ENCODE assay signal across 15 cellular contexts in the genomic region with DNA sequence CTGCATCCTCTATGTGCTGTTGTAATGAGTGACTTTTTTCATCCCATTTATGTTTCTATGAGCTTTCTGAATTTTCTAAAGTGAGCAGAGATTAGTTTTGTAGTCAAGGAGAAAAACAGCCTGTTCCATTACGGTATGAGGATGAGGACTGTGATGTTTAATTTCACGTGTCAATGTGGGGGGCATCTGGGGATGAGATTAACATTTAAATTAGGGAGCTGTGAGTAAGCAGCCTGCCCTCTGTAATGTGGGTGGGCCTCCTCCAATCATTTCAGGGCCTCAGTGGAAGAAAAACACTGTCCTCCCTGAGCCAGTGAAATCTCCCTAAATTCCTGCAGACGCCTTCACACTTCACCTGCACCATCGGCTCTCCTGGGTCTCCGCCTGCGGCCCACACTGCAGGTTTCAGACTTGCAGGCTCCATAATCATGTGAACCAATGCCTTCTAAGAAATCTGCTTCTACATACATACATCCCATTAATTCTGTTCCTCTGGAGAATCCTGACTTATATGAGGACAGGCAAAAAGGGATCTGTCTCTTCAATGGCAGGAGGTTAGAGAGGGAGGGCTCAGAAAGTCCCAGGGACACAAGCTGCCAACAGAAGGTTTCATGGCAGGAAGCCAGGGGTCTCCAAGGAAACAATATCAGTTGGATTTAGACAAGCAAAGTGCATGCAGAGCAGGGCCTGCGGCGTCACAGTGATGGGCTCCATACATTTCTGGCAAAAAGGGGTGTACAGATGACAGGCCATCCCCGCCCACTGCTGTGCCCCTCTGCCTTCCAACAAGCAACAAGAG.
DNase-seq lines count a peak whose midpoint lies in the region; ATAC-seq and TF ChIP-seq lines count a peak whose summit lies in the region.
"Had no signal": no experiment of that assay in that cellular context is flagged by ENCODE, and none has a peak within 500 bp of the region (broad histone marks: within the 10 kb centered on the region; RNA-seq: fewer than 3 reads in every experiment).

No MANE protein-coding gene starts in this region.

- no peak overlapping the region for H3K27ac Mint-ChIP-seq in activated CD4-positive, alpha-beta T cell treated with anti-CD3 and anti-CD28 coated beads, Interleukin-2, amount 10 ng/mL, durations not matched to agents 7 days and 5 days
- H3K27ac Mint-ChIP-seq: activated naive CD8-positive, alpha-beta T cell treated with anti-CD3 and anti-CD28 coated beads for 36 hours; progenitor cell of endocrine pancreas had no signal

- H3K4me1 ChIP-seq in SJCRH30 (peaks cover 11% of the 10 kb centered on the region), heart left ventricle (peaks cover 0 to 45% (median 23%) of the 10 kb centered on the region in 12 donors), testis (peaks cover 10% of the 10 kb centered on the region)

- WGBS in heart left ventricle, 4 donors = 66 to 70% (median 70%) methylated on average over 9 of the region's 9 CpGs
- 54 to 60% methylated on average over 9 of the region's 9 CpGs for WGBS in testis, 2 donors

- ATAC-seq in heart left ventricle = peak in 3 of 4 donors; percentile 22 to 41 (median 34)
- ATAC-seq in GM18517 (IDR thresholded peaks at IDR 0.05; ENCODE audit: unreplicated experiment) = no peak
- ATAC-seq: HCT116, left lung had no signal

- H3K27ac ChIP-seq in SJCRH30 = no peak overlapping the region
- H3K27ac ChIP-seq in heart left ventricle = peak overlapping the region in 4 of 12 donors; percentile 3 to 70 (median 8)
- peak overlapping the region in 1 of 2 donors; percentile 43 for H3K27ac ChIP-seq in testis
- H3K27ac ChIP-seq: left lung had no signal

- H3K36me3 ChIP-seq in SJCRH30 (peaks cover 13% of the 10 kb centered on the region), heart left ventricle (peaks cover 0 to 53% (median 27%) of the 10 kb centered on the region in 9 donors), testis (ENCODE audit: low read depth, missing control alignments) (no peaks in the 10 kb centered on the region)

- CTCF ChIA-PET in activated CD4-positive, alpha-beta T cell treated with anti-CD3 and anti-CD28 coated beads, Interleukin-2, amount 10 ng/mL, durations not matched to agents 7 days and 5 days (lab: Charles Lee) = interaction anchor here (1.8 to 2.4 kb wide), 2 partner anchors 10 to 13 kb away, joined by 6 to 9 read pairs; no protein-coding TSS in a partner anchor

- H3K9me3 ChIP-seq in SJCRH30 (replicated peaks) = no peaks in the 10 kb centered on the region
- no peaks in the 10 kb centered on the region for H3K9me3 ChIP-seq in heart left ventricle
- no peaks in the 10 kb centered on the region for H3K9me3 ChIP-seq in testis
- H3K9me3 ChIP-seq: left lung had no signal

- intact Hi-C loops in heart left ventricle (cut with DNase I) (loop anchor here in 1 of 10 donors (10.0 kb wide), 1 partner anchor 117 kb away; a partner anchor contains a TSS), testis (cut with DNase I; ENCODE audit: low total_unique reads) (no loop called here)

- POLR2A ChIA-PET in activated CD4-positive, alpha-beta T cell treated with anti-CD3 and anti-CD28 coated beads, Interleukin-2, amount 10 ng/mL, durations not matched to agents 7 days and 5 days (lab: Charles Lee) = no interaction called here

- DNase-seq in NCI-H2029 (lab: John Stamatoyannopoulos, UW) (peak; percentile 57), NCI-H2029 treated with DMSO at 0.1 percent for 48 hours (lab: John Stamatoyannopoulos, UW) (no peak), SJCRH30 (peak; percentile 23 to 47), heart left ventricle (peak in 4 of 5 donors; percentile 55 to 59 (median 57)), testis (peak; percentile 64), DMS153 treated with DMSO at 0.1 percent for 48 hours (lab: John Stamatoyannopoulos, UW; ENCODE audit: unreplicated experiment) (no peak)
- no peak for DNase-seq in activated CD4-positive, alpha-beta T cell treated with anti-CD3 and anti-CD28 coated beads, Interleukin-2, amount 10 ng/mL, durations not matched to agents 7 days and 5 days
- DNase-seq: 8988T; activated naive CD8-positive, alpha-beta T cell treated with anti-CD3 and anti-CD28 coated beads for 36 hours; Kasumi-1; left lung had no signal

- peaks cover 2% of the 10 kb centered on the region for H3K36me3 Mint-ChIP-seq in activated CD4-positive, alpha-beta T cell treated with anti-CD3 and anti-CD28 coated beads, Interleukin-2, amount 10 ng/mL, durations not matched to agents 7 days and 5 days (ENCODE audit: low read depth)

- no peaks in the 10 kb centered on the region for H3K27me3 Mint-ChIP-seq in activated CD4-positive, alpha-beta T cell treated with anti-CD3 and anti-CD28 coated beads, Interleukin-2, amount 10 ng/mL, durations not matched to agents 7 days and 5 days
- H3K27me3 Mint-ChIP-seq: activated naive CD8-positive, alpha-beta T cell treated with anti-CD3 and anti-CD28 coated beads for 36 hours; progenitor cell of endocrine pancreas had no signal

- no peak overlapping the region for H3K4me3 Mint-ChIP-seq in activated CD4-positive, alpha-beta T cell treated with anti-CD3 and anti-CD28 coated beads, Interleukin-2, amount 10 ng/mL, durations not matched to agents 7 days and 5 days
- H3K4me3 Mint-ChIP-seq: activated naive CD8-positive, alpha-beta T cell treated with anti-CD3 and anti-CD28 coated beads for 36 hours had no signal

- no peaks in the 10 kb centered on the region for H3K9me3 Mint-ChIP-seq in activated CD4-positive, alpha-beta T cell treated with anti-CD3 and anti-CD28 coated beads, Interleukin-2, amount 10 ng/mL, durations not matched to agents 7 days and 5 days
- H3K9me3 Mint-ChIP-seq: activated naive CD8-positive, alpha-beta T cell treated with anti-CD3 and anti-CD28 coated beads for 36 hours had no signal

- TF ChIP-seq POLR2A in heart left ventricle (IDR thresholded peaks at IDR 0.05) = no peak
- TF ChIP-seq POLR2A in testis (IDR thresholded peaks at IDR 0.05) = no peak

- H3K4me3 ChIP-seq in SJCRH30 (no peak overlapping the region), heart left ventricle (no peak overlapping the region), testis (no peak overlapping the region)
- H3K4me3 ChIP-seq: dorsolateral prefrontal cortex, left lung had no signal

- H3K27me3 ChIP-seq in SJCRH30 (no peaks in the 10 kb centered on the region), heart left ventricle (no peaks in the 10 kb centered on the region), testis (no peaks in the 10 kb centered on the region)
- H3K27me3 ChIP-seq: dorsolateral prefrontal cortex, left lung had no signal

- TF ChIP-seq CTCF in heart left ventricle (IDR thresholded peaks at IDR 0.05) (no peak), testis (IDR thresholded peaks at IDR 0.05) (no peak)

- H3K4me1 Mint-ChIP-seq in activated CD4-positive, alpha-beta T cell treated with anti-CD3 and anti-CD28 coated beads, Interleukin-2, amount 10 ng/mL, durations not matched to agents 7 days and 5 days = peaks cover 4% of the 10 kb centered on the region

Comparison
In these comparisons a context has a peak if more than half of its experiments do, and no peak if none do; other contexts are left out.
1. DNase-seq: peak in NCI-H2029 (single experiment), SJCRH30 (2 of 2), heart left ventricle (4 of 5) and testis (single experiment); none in NCI-H2029 treated with DMSO at 0.1 percent for 48 hours (single experiment), DMS153 treated with DMSO at 0.1 percent for 48 hours (single experiment) and activated CD4-positive, alpha-beta T cell treated with anti-CD3 and anti-CD28 coated beads, Interleukin-2, amount 10 ng/mL, durations not matched to agents 7 days and 5 days (single experiment).